In genomic region chr12:94832780-94833760, GRCh38 we compare ENCODE assay signal across 10 cellular contexts.
DNase-seq lines count a peak whose midpoint lies in the region; ATAC-seq and TF ChIP-seq lines count a peak whose summit lies in the region.
"Had no signal": no experiment of that assay in that cellular context is flagged by ENCODE, and none has a peak within 500 bp of the region (broad histone marks: within the 10 kb centered on the region; RNA-seq: fewer than 3 reads in every experiment).

No MANE protein-coding gene starts in this region.

- H3K9ac ChIP-seq in parathyroid adenoma = no peak overlapping the region

- peaks cover 14% of the 10 kb centered on the region for H3K79me2 ChIP-seq in parathyroid adenoma

- no peak overlapping the region for H3K4me2 ChIP-seq in parathyroid adenoma (ENCODE audit: low read length)

- H2AFZ ChIP-seq in parathyroid adenoma = peak overlapping the region; percentile 80

- H3K4me3 ChIP-seq in parathyroid adenoma (ENCODE audit: low read depth, low read length) = no peak overlapping the region

- DNase-seq in EH (ENCODE audit: low read depth) (peak; percentile 15), NCI-H510A (lab: John Stamatoyannopoulos, UW) (peak; percentile 36), fibroblast of peridontal ligament (ENCODE audit: extremely low read depth) (peak; percentile 58), posterior cingulate gyrus (no peak), LoVo (ENCODE audit: low spot score) (no peak)
- DNase-seq: GF-D8; stimulated activated CD4-positive, alpha-beta T cell treated with anti-CD3 and anti-CD28 coated beads, Interleukin-15, amount 100 ng/mL, for 24 hours had no signal

- no peak for TF ChIP-seq CTCF in parathyroid adenoma (IDR thresholded peaks at IDR 0.05)

- ATAC-seq in HG02678 (IDR thresholded peaks at IDR 0.05; ENCODE audit: unreplicated experiment) = no peak
- ATAC-seq in HG02884 (IDR thresholded peaks at IDR 0.05; ENCODE audit: unreplicated experiment) = no peak

- peaks cover 37% of the 10 kb centered on the region for H3K4me1 ChIP-seq in parathyroid adenoma

- intact Hi-C loops in posterior cingulate gyrus (cut with DNase I) = no loop called here

- no peaks in the 10 kb centered on the region for H3K9me3 ChIP-seq in parathyroid adenoma (ENCODE audit: control insufficient read depth, low read length)

- H3K27me3 ChIP-seq in parathyroid adenoma (ENCODE audit: control insufficient read depth, insufficient read depth, low read length) = no peaks in the 10 kb centered on the region

- H3K36me3 ChIP-seq in parathyroid adenoma (ENCODE audit: control insufficient read depth, insufficient read depth, low read length) = no peaks in the 10 kb centered on the region

- H3K27ac ChIP-seq in parathyroid adenoma = peak overlapping the region; percentile 78

Comparison
In these comparisons a context has a peak if more than half of its experiments do, and no peak if none do; other contexts are left out.
1. DNase-seq: peak in EH (single experiment), NCI-H510A (single experiment) and fibroblast of peridontal ligament (single experiment); none in posterior cingulate gyrus (0 of 10) and LoVo (single experiment).